8 cellular contexts compared by ENCODE assay signal in the genomic region with DNA sequence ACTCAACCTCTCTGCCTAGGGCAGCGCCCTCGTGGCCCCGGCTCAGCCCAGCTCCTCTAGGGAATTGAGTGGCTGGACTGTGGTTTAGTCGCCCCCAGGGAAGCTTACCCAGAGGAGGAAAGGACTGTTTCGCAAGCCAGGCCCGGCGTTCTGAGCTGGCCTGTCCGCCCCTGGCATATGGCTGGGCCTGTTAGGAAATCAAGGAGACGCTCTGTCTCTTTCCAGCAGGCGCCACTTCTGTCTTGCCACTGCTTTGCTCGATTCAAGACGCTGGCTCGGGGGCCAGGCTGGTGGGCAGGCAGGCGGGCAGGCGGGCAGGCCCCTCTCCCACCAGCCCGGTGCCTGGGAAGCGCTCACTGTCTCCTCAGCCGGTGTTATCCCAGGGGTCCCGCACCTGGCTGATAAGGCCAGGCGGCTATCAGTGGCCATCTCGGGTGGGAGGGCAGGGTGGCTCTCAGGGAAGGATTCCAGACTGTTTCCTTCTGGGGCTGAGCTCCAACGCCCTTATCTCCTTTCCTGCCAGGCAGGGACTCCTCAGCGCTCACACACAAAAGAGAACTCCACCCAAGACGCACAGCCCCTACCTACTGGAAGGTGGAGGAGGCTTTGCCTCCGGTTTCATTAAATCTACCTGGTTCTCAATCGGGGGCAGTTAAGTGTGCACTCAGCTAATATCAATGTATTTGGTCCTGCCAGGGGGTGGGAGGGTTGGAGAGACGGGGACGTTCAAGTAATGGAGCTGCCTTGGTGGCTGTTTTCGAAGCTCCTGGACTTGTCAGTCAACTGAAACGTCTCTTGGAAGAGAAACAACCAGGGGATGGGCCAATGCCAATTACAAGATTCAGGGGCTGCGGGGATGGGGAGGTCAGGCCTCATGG.
DNase-seq lines count a peak whose midpoint lies in the region; ATAC-seq and TF ChIP-seq lines count a peak whose summit lies in the region.

No MANE protein-coding gene starts in this region.

- H3K9me3 Mint-ChIP-seq in MCF 10A (ENCODE audit: unreplicated experiment), result peaks cover 15% of the 10 kb centered on the region

- no peak overlapping the region for H3K27ac Mint-ChIP-seq in MCF 10A (ENCODE audit: low read depth, unreplicated experiment)

- peaks cover 35% of the 10 kb centered on the region for H3K4me1 Mint-ChIP-seq in MCF 10A (ENCODE audit: insufficient read depth, unreplicated experiment)

- CTCF ChIA-PET in MCF 10A (lab: Yijun Ruan, JAX) (interaction anchor here (0.7 kb wide), 1 partner anchor 63 kb away, joined by 3 read pairs; no protein-coding TSS in a partner anchor), mammary epithelial cell (lab: Charles Lee; ENCODE audit: low non-redundant PET) (interaction anchor here (0.6 kb wide), 1 partner anchor 127 kb away, joined by 3 read pairs; no protein-coding TSS in a partner anchor)

- H3K27me3 Mint-ChIP-seq in MCF 10A (ENCODE audit: insufficient read depth, unreplicated experiment), result no peaks in the 10 kb centered on the region

- ATAC-seq in lower lobe of right lung (peak; percentile 69 to 71), GM19324 (IDR thresholded peaks at IDR 0.05; ENCODE audit: low FRiP score, unreplicated experiment) (no peak), HG02981 (IDR thresholded peaks at IDR 0.05; ENCODE audit: unreplicated experiment) (no peak), GM21529 (IDR thresholded peaks at IDR 0.05; ENCODE audit: unreplicated experiment) (no peak)

- TF ChIP-seq POLR2A in uterus (IDR thresholded peaks at IDR 0.05), result no peak

- H3K36me3 ChIP-seq in mammary epithelial cell (ENCODE audit: insufficient read depth, low read length) (no peaks in the 10 kb centered on the region), brain microvascular endothelial cell (replicated peaks) (no peaks in the 10 kb centered on the region), lower lobe of right lung (no peaks in the 10 kb centered on the region), uterus (no peaks in the 10 kb centered on the region)

- in situ Hi-C loops in mammary epithelial cell (cut with MboI; ENCODE audit: low sequenced_read_pairs in 2 of 2) (no loop called here), brain microvascular endothelial cell (cut with HindIII; ENCODE audit: low pct_ligation_motif_present, low sequenced_read_pairs) (no loop called here)

- intact Hi-C loops in MCF 10A (cut with micrococcal nuclease) (no loop called here), mammary epithelial cell (cut with micrococcal nuclease) (no loop called here), lower lobe of right lung (cut with DNase I) (no loop called here), uterus (cut with DNase I; ENCODE audit: low total_unique reads) (no loop called here)

- H3K4me3 Mint-ChIP-seq in MCF 10A (ENCODE audit: unreplicated experiment), result no peak overlapping the region

- no peaks in the 10 kb centered on the region for H4K20me1 ChIP-seq in mammary epithelial cell (ENCODE audit: insufficient read depth, low read length)

- H3K9ac ChIP-seq in mammary epithelial cell (ENCODE audit: insufficient read depth, low read length), result no peak overlapping the region

- dilution Hi-C loops in mammary epithelial cell (cut with HindIII; ENCODE audit: low sequenced_read_pairs), result no loop called here

- H3K4me3 ChIP-seq in mammary epithelial cell (replicated peaks in 1 of 3; ENCODE audit: insufficient read depth in 1 of 3, low read depth in 2 of 3, low read length in 3 of 3) (no peak overlapping the region), brain microvascular endothelial cell (ENCODE audit: low read depth, low read length) (no peak overlapping the region), lower lobe of right lung (peak overlapping the region; percentile 21), uterus (no peak overlapping the region)

- peaks cover 32% of the 10 kb centered on the region for H3K4me1 ChIP-seq in mammary epithelial cell (ENCODE audit: insufficient read depth, low read length)
- peaks cover 63% of the 10 kb centered on the region for H3K4me1 ChIP-seq in lower lobe of right lung
- H3K4me1 ChIP-seq in uterus, result no peaks in the 10 kb centered on the region

- BruUV-seq in MCF 10A (replicated peaks; lab: Mats Ljungman, UMichigan) (no TSS peak), mammary epithelial cell (replicated peaks; lab: Mats Ljungman, UMichigan) (no TSS peak)

- H3K27ac ChIP-seq in mammary epithelial cell (ENCODE audit: insufficient read depth, low read depth, low read length), result no peak overlapping the region
- peak overlapping the region; percentile 73 for H3K27ac ChIP-seq in brain microvascular endothelial cell
- peak overlapping the region; percentile 78 for H3K27ac ChIP-seq in lower lobe of right lung
- peak overlapping the region; percentile 48 to 54 for H3K27ac ChIP-seq in uterus

- H3K27me3 ChIP-seq in mammary epithelial cell (ENCODE audit: insufficient read depth, low read length) (no peaks in the 10 kb centered on the region), brain microvascular endothelial cell (replicated peaks) (no peaks in the 10 kb centered on the region), lower lobe of right lung (ENCODE audit: low read depth) (no peaks in the 10 kb centered on the region), uterus (no peaks in the 10 kb centered on the region)

- no peaks in the 10 kb centered on the region for H3K79me2 ChIP-seq in mammary epithelial cell (ENCODE audit: insufficient read depth, low read length)

- POLR2A ChIA-PET in MCF 10A (lab: Yijun Ruan, JAX), result interaction anchor here (0.7 kb wide), 1 partner anchor 9 kb away, joined by 3 read pairs; no protein-coding TSS in a partner anchor

- DNase-seq in MCF 10A (ENCODE audit: unreplicated experiment) (peak; percentile 92), mammary epithelial cell (no peak), brain microvascular endothelial cell (no peak), lower lobe of right lung (peak; percentile 88), uterus (peak in 1 of 2 donors; percentile 50)

- H3K4me2 ChIP-seq in mammary epithelial cell (ENCODE audit: insufficient read depth, low read depth, low read length), result no peak overlapping the region

- H3K9me3 ChIP-seq in mammary epithelial cell (replicated peaks; ENCODE audit: insufficient read depth, low read length) (no peaks in the 10 kb centered on the region), lower lobe of right lung (no peaks in the 10 kb centered on the region), uterus (no peaks in the 10 kb centered on the region)

- TF ChIP-seq CTCF in MCF 10A (IDR thresholded peaks at IDR 0.05; ENCODE audit: unreplicated experiment), result no peak
- TF ChIP-seq CTCF in mammary epithelial cell (conservative IDR thresholded peaks at IDR 0.05 in 1 of 2, IDR thresholded peaks at IDR 0.05 in 1 of 2; ENCODE audit: extremely low read depth in 1 of 2, insufficient read depth in 1 of 2, low read depth in 1 of 2, low read length in 2 of 2), result no peak
- no peak for TF ChIP-seq CTCF in brain microvascular endothelial cell (IDR thresholded peaks at IDR 0.05; ENCODE audit: low read depth, low read length, missing control alignments)
- no peak for TF ChIP-seq CTCF in lower lobe of right lung (IDR thresholded peaks at IDR 0.05)
- no peak for TF ChIP-seq CTCF in uterus (IDR thresholded peaks at IDR 0.05)

- peaks cover 15% of the 10 kb centered on the region for H3K36me3 Mint-ChIP-seq in MCF 10A (ENCODE audit: insufficient read depth, unreplicated experiment)

- 91% methylated on average over 21 of the region's 31 CpGs for WGBS in mammary epithelial cell (ENCODE audit: low coverage, missing lambda C conversion rate)

- no peak overlapping the region for H2AFZ ChIP-seq in mammary epithelial cell (ENCODE audit: low read depth, low read length)

Comparison
In these comparisons a context has a peak if more than half of its experiments do, and no peak if none do; other contexts are left out.
1. DNase-seq: peak in MCF 10A (single experiment) and lower lobe of right lung (single experiment); none in mammary epithelial cell (single experiment) and brain microvascular endothelial cell (single experiment).
2. ATAC-seq: peak in lower lobe of right lung (2 of 2); none in GM19324 (single experiment), HG02981 (single experiment) and GM21529 (single experiment).